9 cellular contexts compared by ENCODE assay signal in the genomic region with DNA sequence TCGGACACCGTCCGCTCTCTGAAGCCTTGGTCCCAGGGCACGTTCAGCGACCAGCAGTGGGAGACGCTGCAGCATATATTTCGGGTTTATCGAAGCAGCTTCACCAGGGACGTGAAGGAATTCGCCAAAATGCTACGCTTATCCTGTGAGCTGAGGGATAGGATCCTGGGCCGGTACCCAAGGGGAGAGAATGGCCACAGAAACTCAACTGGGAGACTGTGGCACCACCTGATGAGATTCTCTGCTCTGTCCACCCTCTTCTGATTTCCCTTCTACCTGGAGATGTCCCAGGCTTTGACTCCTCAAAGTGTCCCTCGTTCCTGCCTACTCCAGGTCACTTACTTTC. TPM values are rescaled to one million over a fixed set of nuclear protein-coding genes. Genes with fewer than 3 reads are reported as not detected.
DNase-seq lines count a peak whose midpoint lies in the region; ATAC-seq, FAIRE-seq and TF ChIP-seq lines count a peak whose summit lies in the region.
"Had no signal": no experiment of that assay in that cellular context is flagged by ENCODE, and none has a peak within 500 bp of the region (broad histone marks: within the 10 kb centered on the region; RNA-seq: fewer than 3 reads in every experiment).

No MANE protein-coding gene starts in this region.

- no peak for ATAC-seq in RWPE2 (ENCODE audit: low read depth)

- H3K9me3 ChIP-seq in RWPE2 (ENCODE audit: severe bottlenecking) = no peaks in the 10 kb centered on the region

- CTCF ChIA-PET in Calu3 (lab: Charles Lee) (no interaction called here), GM10248 (lab: Yijun Ruan, JAX) (interaction anchor here (1.1 to 1.8 kb wide), 2 partner anchors 13 to 20 kb away, joined by 3 to 4 read pairs; no protein-coding TSS in a partner anchor)

- H3K4me3 ChIP-seq in RWPE2 (ENCODE audit: severe bottlenecking) (peak overlapping the region; percentile 37), fibroblast of the aortic adventitia (ENCODE audit: low read depth, low read length) (peak overlapping the region; percentile 35)

- H3K27me3 ChIP-seq in RWPE2 (ENCODE audit: insufficient read depth, poor library complexity, severe bottlenecking) = no peaks in the 10 kb centered on the region

- H3K36me3 ChIP-seq in RWPE2 (ENCODE audit: low read depth) = no peaks in the 10 kb centered on the region

- BruUV-seq in Calu3 (replicated peaks; lab: Mats Ljungman, UMichigan) = no TSS peak

- no peak overlapping the region for H3K27ac ChIP-seq in RWPE2 (ENCODE audit: poor library complexity, severe bottlenecking)

- H3K27me3 Mint-ChIP-seq in Calu3 (ENCODE audit: unreplicated experiment) = peaks cover 32% of the 10 kb centered on the region
- H3K27me3 Mint-ChIP-seq in progenitor cell of endocrine pancreas = peaks cover 81% of the 10 kb centered on the region

- H3K9me3 Mint-ChIP-seq in Calu3 (ENCODE audit: low read depth, unreplicated experiment) (no peaks in the 10 kb centered on the region), progenitor cell of endocrine pancreas (ENCODE audit: low read depth) (no peaks in the 10 kb centered on the region)

- H3K4me1 Mint-ChIP-seq in Calu3 (ENCODE audit: low read depth, unreplicated experiment) = peaks cover 29% of the 10 kb centered on the region
- peaks cover 8% of the 10 kb centered on the region for H3K4me1 Mint-ChIP-seq in progenitor cell of endocrine pancreas (ENCODE audit: low read depth)

- H3K36me3 Mint-ChIP-seq in Calu3 (ENCODE audit: insufficient read depth, unreplicated experiment) (peaks cover 10% of the 10 kb centered on the region), progenitor cell of endocrine pancreas (ENCODE audit: insufficient read depth) (no peaks in the 10 kb centered on the region)

- H3K4me3 Mint-ChIP-seq in Calu3 (ENCODE audit: low read depth, unreplicated experiment) (peak overlapping the region; percentile 83), progenitor cell of endocrine pancreas (ENCODE audit: low read depth) (peak overlapping the region; percentile 73)

- POLR2A ChIA-PET in GM10248 (lab: Yijun Ruan, JAX) = no interaction called here

- H3K27ac Mint-ChIP-seq in Calu3 (ENCODE audit: unreplicated experiment) = no peak overlapping the region
- H3K27ac Mint-ChIP-seq in progenitor cell of endocrine pancreas = no peak overlapping the region

- intact Hi-C loops in Calu3 (cut with micrococcal nuclease; ENCODE audit: unreplicated experiment) = no loop called here

- no peak for TF ChIP-seq CTCF in Calu3 (IDR thresholded peaks at IDR 0.05; ENCODE audit: unreplicated experiment)
- no peak for TF ChIP-seq CTCF in RWPE2 (IDR thresholded peaks at IDR 0.05; ENCODE audit: poor library complexity, severe bottlenecking)
- no peak for TF ChIP-seq CTCF in fibroblast of the aortic adventitia (IDR thresholded peaks at IDR 0.05; ENCODE audit: insufficient read depth, low read length)
- no peak for TF ChIP-seq CTCF in progenitor cell of endocrine pancreas (IDR thresholded peaks at IDR 0.05; ENCODE audit: unreplicated experiment)
- no peak for TF ChIP-seq CTCF in GM10266 (IDR thresholded peaks at IDR 0.05; ENCODE audit: control insufficient read depth, insufficient read depth, low read depth, missing control alignments)
- TF ChIP-seq CTCF in GM10248 (IDR thresholded peaks at IDR 0.05; ENCODE audit: control extremely low read depth, extremely low read depth, low read depth, missing control alignments) = no peak

- no peak for FAIRE-seq in H54 (lab: Jason Lieb, UNC)

- no peak for TF ChIP-seq POLR2A in H54 (IDR thresholded peaks at IDR 0.05; ENCODE audit: low read depth, low read length)

- DNase-seq in Calu3 = no peak
- DNase-seq in RWPE2 (ENCODE audit: low spot score) = no peak
- DNase-seq in fibroblast of the aortic adventitia (ENCODE audit: low read depth) = no peak
- no peak for DNase-seq in progenitor cell of endocrine pancreas (ENCODE audit: low spot score, unreplicated experiment)
- DNase-seq in GM10266 (ENCODE audit: extremely low spot score) = no peak
- no peak for DNase-seq in NCI-H1694 (lab: John Stamatoyannopoulos, UW)
- no peak for DNase-seq in GM10248 (ENCODE audit: extremely low spot score)
- no peak for DNase-seq in H54 (ENCODE audit: insufficient read length, low spot score)
- DNase-seq: NCI-H146 had no signal

- peaks cover 18% of the 10 kb centered on the region for H3K4me1 ChIP-seq in RWPE2 (ENCODE audit: insufficient read depth, poor library complexity, severe bottlenecking)

RNA-seq across cellular contexts. Expression of gene CD1D, which starts 0.9 kb away (rescaled TPM):
- total RNA-seq in Calu3 (2022) (0.76 and 0.86 TPM in 2 replicates), fibroblast of the aortic adventitia (ENCODE audit: low replicate concordance) (0.09 TPM in 1 of 2 replicates, not detected in the other), progenitor cell of endocrine pancreas (0.13 TPM in 1 of 2 replicates, not detected in the other)
